ENCODE assay signal across 8 cellular contexts in the genomic region with DNA sequence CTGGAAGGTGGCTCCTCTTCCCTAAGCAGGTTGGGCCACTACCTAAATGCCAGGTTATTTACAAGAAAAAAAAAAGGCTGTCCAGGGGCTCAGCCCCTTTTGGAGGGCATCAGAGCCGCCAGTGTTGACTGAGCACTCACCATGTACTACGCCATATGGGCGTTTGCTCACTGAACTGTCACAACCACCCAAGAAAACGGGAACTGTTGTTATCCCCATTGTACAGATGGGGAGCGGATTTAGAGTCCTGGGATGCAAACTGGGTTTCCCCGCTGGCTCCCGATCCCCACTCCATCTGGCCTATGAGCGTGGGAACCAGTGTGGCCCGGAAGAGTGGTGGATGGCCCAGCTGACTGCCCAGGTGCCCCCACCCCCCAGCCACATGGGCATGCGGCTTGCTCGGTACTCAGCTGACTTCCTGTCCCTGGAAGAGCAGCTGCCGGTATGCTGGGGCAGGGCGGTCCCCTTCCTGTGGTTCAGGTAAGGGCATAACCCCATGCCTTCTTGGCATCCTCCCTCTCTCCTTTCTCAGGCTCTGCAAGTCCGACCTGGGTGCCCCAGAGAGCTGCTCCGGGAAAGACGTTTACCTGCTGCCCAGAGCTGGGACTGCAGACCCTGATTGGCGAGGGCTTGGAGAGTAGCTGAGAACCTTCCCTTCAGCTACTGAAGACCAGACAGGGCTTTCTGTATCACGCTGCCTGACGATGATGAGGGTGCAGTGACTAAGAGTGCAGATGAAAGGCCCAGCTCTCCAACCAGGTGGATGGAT. TPM values are rescaled to one million over a fixed set of nuclear protein-coding genes. Genes with fewer than 3 reads are reported as not detected.
DNase-seq lines count a peak whose midpoint lies in the region; ATAC-seq and TF ChIP-seq lines count a peak whose summit lies in the region.

No MANE protein-coding gene starts in this region.

- H3K36me3 ChIP-seq in OCI-LY7 (ENCODE audit: insufficient read depth, low read length) (no peaks in the 10 kb centered on the region), right lobe of liver (no peaks in the 10 kb centered on the region)

- peak overlapping the region; percentile 61 for H3K4me2 ChIP-seq in OCI-LY7 (ENCODE audit: low read length)

- no TSS peak for BruUV-seq in OCI-LY7 (replicated peaks; lab: Mats Ljungman, UMichigan)

- ATAC-seq in GM18907 (IDR thresholded peaks at IDR 0.05; ENCODE audit: unreplicated experiment) (peak; percentile 55), right lobe of liver (peak in 3 of 4 donors; percentile 2 to 9 (median 6))

- H4K20me1 ChIP-seq in OCI-LY7 (ENCODE audit: insufficient read depth, low read length): no peaks in the 10 kb centered on the region

- CTCF ChIA-PET in OCI-LY7 (lab: Charles Lee; ENCODE audit: unreplicated experiment): interaction anchor here (0.6 kb wide), 2 partner anchors 174 to 385 kb away, joined by 3 read pairs; no protein-coding TSS in a partner anchor

- no peaks in the 10 kb centered on the region for H3K27me3 ChIP-seq in right lobe of liver

- DNase-seq in OCI-LY7 (ENCODE audit: low spot score) (peak; percentile 79), activated gamma-delta T cell (lab: John Stamatoyannopoulos, UW) (peak; percentile 47), right lobe of liver (peak in 1 of 3 donors; percentile 65), NCI-H748 treated with DMSO at 0.1 percent for 48 hours (lab: John Stamatoyannopoulos, UW) (no peak), NCI-H345 (lab: John Stamatoyannopoulos, UW) (no peak), DMS79 treated with DMSO at 0.1 percent for 48 hours (lab: John Stamatoyannopoulos, UW) (no peak)

- H3K79me2 ChIP-seq in OCI-LY7 (ENCODE audit: insufficient read depth, low read depth, low read length): no peaks in the 10 kb centered on the region

- H3K9me2 ChIP-seq in OCI-LY7 (ENCODE audit: insufficient read depth, low read length): no peaks in the 10 kb centered on the region

- H3K9me3 Mint-ChIP-seq in stimulated activated naive CD8-positive, alpha-beta T cell treated with anti-CD3 and anti-CD28 coated beads, Interleukin-15, Interleukin-2, amounts not matched to agents 100 ng/mL and 50 ng/mL, for 24 hours: no peaks in the 10 kb centered on the region

- peaks cover 65% of the 10 kb centered on the region for H3K4me1 Mint-ChIP-seq in stimulated activated naive CD8-positive, alpha-beta T cell treated with anti-CD3 and anti-CD28 coated beads, Interleukin-15, Interleukin-2, amounts not matched to agents 100 ng/mL and 50 ng/mL, for 24 hours (ENCODE audit: low read depth)

- intact Hi-C loops in OCI-LY7 (cut with micrococcal nuclease; ENCODE audit: unreplicated experiment) (loop anchor here (5.0 kb wide), 1 partner anchor 91 kb away; no protein-coding TSS in a partner anchor), right lobe of liver (cut with DNase I) (no loop called here)

- H3K4me1 ChIP-seq in OCI-LY7 (ENCODE audit: insufficient read depth, low read length, poor library complexity, severe bottlenecking) (peaks cover 28% of the 10 kb centered on the region), right lobe of liver (peaks cover 0 to 17% (median 3%) of the 10 kb centered on the region in 4 donors)

- TF ChIP-seq POLR2A in right lobe of liver (IDR thresholded peaks at IDR 0.05): no peak

- peak overlapping the region; percentile 35; the same call in 1 of the 2 replicates for H2AFZ ChIP-seq in OCI-LY7 (ENCODE audit: low read length)

- peak overlapping the region; percentile 83 for H3K27ac Mint-ChIP-seq in stimulated activated naive CD8-positive, alpha-beta T cell treated with anti-CD3 and anti-CD28 coated beads, Interleukin-15, Interleukin-2, amounts not matched to agents 100 ng/mL and 50 ng/mL, for 24 hours

- POLR2A ChIA-PET in OCI-LY7 (lab: Charles Lee): interaction anchor here (0.8 to 0.9 kb wide), 2 partner anchors 18 to 41 kb away, joined by 3 read pairs; no protein-coding TSS in a partner anchor

- H3K4me3 ChIP-seq in OCI-LY7 (ENCODE audit: low read depth, low read length, poor library complexity, severe bottlenecking) (peak overlapping the region; percentile 7), right lobe of liver (no peak overlapping the region)

- TF ChIP-seq CTCF in OCI-LY7 (conservative IDR thresholded peaks at IDR 0.05; ENCODE audit: low read length) (no peak), right lobe of liver (IDR thresholded peaks at IDR 0.05) (no peak)

- peak overlapping the region; percentile 54 for H3K4me3 Mint-ChIP-seq in stimulated activated naive CD8-positive, alpha-beta T cell treated with anti-CD3 and anti-CD28 coated beads, Interleukin-15, Interleukin-2, amounts not matched to agents 100 ng/mL and 50 ng/mL, for 24 hours

- no peaks in the 10 kb centered on the region for H3K27me3 Mint-ChIP-seq in stimulated activated naive CD8-positive, alpha-beta T cell treated with anti-CD3 and anti-CD28 coated beads, Interleukin-15, Interleukin-2, amounts not matched to agents 100 ng/mL and 50 ng/mL, for 24 hours

- 72% methylated on average over 7 of the region's 19 CpGs for WGBS in right lobe of liver (ENCODE audit: insufficient coverage, low coverage, low lambda C conversion rate, missing lambda C conversion rate)

- H3K9me3 ChIP-seq in OCI-LY7 (ENCODE audit: low read length) (no peaks in the 10 kb centered on the region), right lobe of liver (no peaks in the 10 kb centered on the region)

- no peak overlapping the region for H3K27ac ChIP-seq in OCI-LY7 (ENCODE audit: low read depth, low read length, poor library complexity, severe bottlenecking)
- H3K27ac ChIP-seq in right lobe of liver: peak overlapping the region in 2 of 3 donors; percentile 74 to 76

- no peaks in the 10 kb centered on the region for H3K36me3 Mint-ChIP-seq in stimulated activated naive CD8-positive, alpha-beta T cell treated with anti-CD3 and anti-CD28 coated beads, Interleukin-15, Interleukin-2, amounts not matched to agents 100 ng/mL and 50 ng/mL, for 24 hours (ENCODE audit: low read depth)

RNA-seq across cellular contexts. Expression of gene SOCS3, which starts 16.3 kb away (rescaled TPM):
- total RNA-seq in OCI-LY7 (2014; rRNA removed; shearing (Covaris generic)): not detected in 2 replicates
- total RNA-seq in OCI-LY7 (2022): not detected in 2 replicates
- 10 to 100 TPM in 4 of 6 experiments, 1 to 10 TPM in 2; 1.2 to 87.3 (median 24.1) TPM for total RNA-seq in right lobe of liver

RNA-seq across cellular contexts. Expression of gene PGS1, which starts 34.8 kb away (rescaled TPM):
- 59.6 and 67.3 TPM in 2 replicates for total RNA-seq in OCI-LY7 (2014; rRNA removed; shearing (Covaris generic))
- total RNA-seq in OCI-LY7 (2022) (61.3 and 68.2 TPM in 2 replicates), right lobe of liver (10 to 100 TPM in 5 of 6 experiments, 1 to 10 TPM in 1; 8.8 to 17.5 (median 13.4) TPM)

Comparison
In these comparisons a context has a peak if more than half of its experiments do, and no peak if none do; other contexts are left out.
1. DNase-seq: peak in OCI-LY7 (single experiment) and activated gamma-delta T cell (single experiment); none in NCI-H748 treated with DMSO at 0.1 percent for 48 hours (single experiment), NCI-H345 (single experiment) and DMS79 treated with DMSO at 0.1 percent for 48 hours (single experiment).